19 cellular contexts compared by ENCODE assay signal in genomic region chr20:24747881-24748595, GRCh38.
DNase-seq lines count a peak whose midpoint lies in the region; ATAC-seq and TF ChIP-seq lines count a peak whose summit lies in the region.
"Had no signal": no experiment of that assay in that cellular context is flagged by ENCODE, and none has a peak within 500 bp of the region (broad histone marks: within the 10 kb centered on the region; RNA-seq: fewer than 3 reads in every experiment).

No MANE protein-coding gene starts in this region.

- no peaks in the 10 kb centered on the region for H3K27me3 Mint-ChIP-seq in activated T-cell treated with anti-CD3 and anti-CD28 coated beads, Interleukin-2, amount 50 U/mL, for 72 hours (ENCODE audit: low read depth)

- TF ChIP-seq POLR2A in thyroid gland (IDR thresholded peaks at IDR 0.05) = no peak

- ATAC-seq in left lung = no peak
- ATAC-seq in activated T-cell treated with anti-CD3 and anti-CD28 coated beads, Interleukin-2, amount 50 U/mL, for 72 hours (replicated peaks in 1 of 2) = no peak

- no peaks in the 10 kb centered on the region for H3K9me3 Mint-ChIP-seq in activated T-cell treated with anti-CD3 and anti-CD28 coated beads, Interleukin-2, amount 50 U/mL, for 72 hours

- no peaks in the 10 kb centered on the region for H3K36me3 Mint-ChIP-seq in activated T-cell treated with anti-CD3 and anti-CD28 coated beads, Interleukin-2, amount 50 U/mL, for 72 hours (ENCODE audit: insufficient read depth in 2 of 2)

- H3K27ac ChIP-seq in KOPT-K1 (ENCODE audit: low read depth, low read length, poor library complexity, severe bottlenecking) (peak overlapping the region; percentile 45), thyroid gland (peak overlapping the region; percentile 52 to 80 (median 63)), left lung (no peak overlapping the region)
- H3K27ac ChIP-seq: 22Rv1 had no signal

- no peak overlapping the region for H3K4me3 Mint-ChIP-seq in activated T-cell treated with anti-CD3 and anti-CD28 coated beads, Interleukin-2, amount 50 U/mL, for 72 hours

- H3K4me3 ChIP-seq in thyroid gland (replicated peaks in 1 of 3) (no peak overlapping the region), left lung (no peak overlapping the region)

- peaks cover 7% of the 10 kb centered on the region for H3K4me1 Mint-ChIP-seq in activated T-cell treated with anti-CD3 and anti-CD28 coated beads, Interleukin-2, amount 50 U/mL, for 72 hours (ENCODE audit: low read depth)

- 29 to 39% methylated on average over 5 of the region's 5 CpGs for WGBS in thyroid gland, 2 donors

- H3K9me3 ChIP-seq in KOPT-K1 (ENCODE audit: insufficient read depth, low read length, poor library complexity, severe bottlenecking) (no peaks in the 10 kb centered on the region), thyroid gland (no peaks in the 10 kb centered on the region), left lung (no peaks in the 10 kb centered on the region)
- H3K9me3 ChIP-seq: Caco-2 had no signal

- TF ChIP-seq CTCF in thyroid gland (IDR thresholded peaks at IDR 0.05) (no peak), left lung (IDR thresholded peaks at IDR 0.05) (no peak)

- H3K27me3 ChIP-seq in thyroid gland = no peaks in the 10 kb centered on the region
- peaks cover 0 to 23% of the 10 kb centered on the region in 2 donors for H3K27me3 ChIP-seq in left lung

- intact Hi-C loops in thyroid gland (cut with DNase I) = no loop called here
- intact Hi-C loops in left lung (cut with DNase I) = no loop called here

- H3K27ac Mint-ChIP-seq in activated T-cell treated with anti-CD3 and anti-CD28 coated beads, Interleukin-2, amount 50 U/mL, for 72 hours = no peak overlapping the region

- peak; percentile 18 for DNase-seq in DMS79 treated with DMSO at 0.1 percent for 48 hours (lab: John Stamatoyannopoulos, UW)
- DNase-seq in DMS79 (lab: John Stamatoyannopoulos, UW) = no peak
- DNase-seq in islet precursor cell = peak; percentile 36
- peak; percentile 85 for DNase-seq in thyroid gland
- no peak for DNase-seq in left lung
- DNase-seq in RKO (ENCODE audit: low spot score) = no peak
- no peak for DNase-seq in activated T-cell treated with anti-CD3 and anti-CD28 coated beads, Interleukin-2, amount 50 U/mL, for 72 hours
- DNase-seq: DMS153, GOT3, KBM-7, NCI-H187, NCI-H2107, NCI-H510A, NCI-H774, RPMI8226, SIG-M5 had no signal

- H3K4me1 ChIP-seq in thyroid gland (peaks cover 34 to 37% of the 10 kb centered on the region in 2 donors), left lung (no peaks in the 10 kb centered on the region)
- H3K4me1 ChIP-seq: Caco-2 had no signal

- H3K36me3 ChIP-seq in KOPT-K1 (ENCODE audit: insufficient read depth, low read length) (no peaks in the 10 kb centered on the region), thyroid gland (no peaks in the 10 kb centered on the region), left lung (no peaks in the 10 kb centered on the region)

Comparison
In these comparisons a context has a peak if more than half of its experiments do, and no peak if none do; other contexts are left out.
1. DNase-seq: peak in DMS79 treated with DMSO at 0.1 percent for 48 hours (single experiment), islet precursor cell (single experiment) and thyroid gland (2 of 2); none in DMS79 (single experiment), left lung (0 of 2), RKO (single experiment) and activated T-cell treated with anti-CD3 and anti-CD28 coated beads, Interleukin-2, amount 50 U/mL, for 72 hours (0 of 2).
2. H3K27ac ChIP-seq: peak in KOPT-K1 (single experiment) and thyroid gland (3 of 3); none in left lung (0 of 2).